In genomic region chr5:151451626-151452520, GRCh38 we compare ENCODE assay signal across 8 cellular contexts. TPM values are rescaled to one million over a fixed set of nuclear protein-coding genes. Genes with fewer than 3 reads are reported as not detected.
DNase-seq lines count a peak whose midpoint lies in the region; ATAC-seq, FAIRE-seq and TF ChIP-seq lines count a peak whose summit lies in the region.
"Had no signal": no experiment of that assay in that cellular context is flagged by ENCODE, and none has a peak within 500 bp of the region (broad histone marks: within the 10 kb centered on the region; RNA-seq: fewer than 3 reads in every experiment).

No MANE protein-coding gene starts in this region.

- H3K36me3 Mint-ChIP-seq in astrocyte (ENCODE audit: low read depth, unreplicated experiment): no peaks in the 10 kb centered on the region

- H3K27ac Mint-ChIP-seq in astrocyte (ENCODE audit: unreplicated experiment): no peak overlapping the region

- peak; percentile 50 for DNase-seq in astrocyte (ENCODE audit: low read depth)
- peak; percentile 42 for DNase-seq in superior temporal gyrus (ENCODE audit: extremely low spot score)
- DNase-seq in activated CD4-positive, alpha-beta T cell treated with anti-CD3 and anti-CD28 coated beads for 1 hour: no peak
- no peak for DNase-seq in UCSD-AML1 (lab: John Stamatoyannopoulos, UW; ENCODE audit: unreplicated experiment)
- no peak for DNase-seq in posterior cingulate gyrus

- TF ChIP-seq CTCF in astrocyte (IDR thresholded peaks at IDR 0.05; ENCODE audit: insufficient read depth, low read depth, low read length): no peak

- peaks cover 55% of the 10 kb centered on the region for H3K79me2 ChIP-seq in astrocyte (ENCODE audit: insufficient read depth, low read length)

- peak overlapping the region; percentile 41 for H3K4me2 ChIP-seq in astrocyte (ENCODE audit: low read length)

- peaks cover 8% of the 10 kb centered on the region for H3K27me3 Mint-ChIP-seq in astrocyte (ENCODE audit: low read depth, unreplicated experiment)

- no peaks in the 10 kb centered on the region for H3K27me3 ChIP-seq in astrocyte (ENCODE audit: insufficient read depth, low read length)

- peaks cover 22% of the 10 kb centered on the region for H3K4me1 ChIP-seq in astrocyte (ENCODE audit: insufficient read depth, low read length)

- H3K9ac ChIP-seq in astrocyte (ENCODE audit: low read length): no peak overlapping the region

- H3K27ac ChIP-seq in astrocyte (ENCODE audit: low read depth, low read length): no peak overlapping the region
- H3K27ac ChIP-seq: skin epidermis had no signal

- no peak overlapping the region for H2AFZ ChIP-seq in astrocyte (ENCODE audit: low read depth, low read length)

- no peaks in the 10 kb centered on the region for H3K9me3 Mint-ChIP-seq in astrocyte (ENCODE audit: unreplicated experiment)

- no peak for FAIRE-seq in astrocyte (lab: Jason Lieb, UNC)

- peaks cover 18% of the 10 kb centered on the region for H3K4me1 Mint-ChIP-seq in astrocyte (ENCODE audit: low read depth, unreplicated experiment)

- no peak overlapping the region for H3K4me3 Mint-ChIP-seq in astrocyte (ENCODE audit: unreplicated experiment)

- no peak overlapping the region for H3K4me3 ChIP-seq in astrocyte (ENCODE audit: insufficient read depth, low read depth, low read length)
- H3K4me3 ChIP-seq: skin epidermis had no signal

- no peaks in the 10 kb centered on the region for H3K36me3 ChIP-seq in astrocyte (ENCODE audit: insufficient read depth, low read length)

- peak; percentile 57 for ATAC-seq in GM19035 (IDR thresholded peaks at IDR 0.05; ENCODE audit: unreplicated experiment)
- ATAC-seq in HG02885 (IDR thresholded peaks at IDR 0.05; ENCODE audit: poor library complexity, unreplicated experiment): peak; percentile 71

- H4K20me1 ChIP-seq in astrocyte (ENCODE audit: insufficient read depth, low read length): peaks cover 26% of the 10 kb centered on the region

- no peaks in the 10 kb centered on the region for H3K9me3 ChIP-seq in astrocyte (ENCODE audit: insufficient read depth, low read depth, low read length)

- intact Hi-C loops in posterior cingulate gyrus (cut with DNase I): no loop called here

RNA-seq across cellular contexts. Expression of gene SLC36A1, which starts 4.5 kb away (rescaled TPM):
- 6.0 and 6.4 TPM in 2 replicates for total RNA-seq in astrocyte

Comparison
In these comparisons a context has a peak if more than half of its experiments do, and no peak if none do; other contexts are left out.
1. DNase-seq: peak in astrocyte (single experiment) and superior temporal gyrus (single experiment); none in activated CD4-positive, alpha-beta T cell treated with anti-CD3 and anti-CD28 coated beads for 1 hour (single experiment), UCSD-AML1 (single experiment) and posterior cingulate gyrus (0 of 10).